In genomic region chr7:81604075-81604807, GRCh38 we compare ENCODE assay signal across 1 cellular context.
TF ChIP-seq lines count a peak whose summit lies in the region.

No MANE protein-coding gene starts in this region.

TF ChIP-seq in H1, 55 proteins besides CTCF, POLR2A, EP300 and RAD21 (continued from another document):
- TF ChIP-seq CHD7 (IDR thresholded peaks at IDR 0.05; ENCODE audit: insufficient replicate concordance, low read length) (no peak), FOSL1 (IDR thresholded peaks at IDR 0.05; ENCODE audit: insufficient read depth, low read depth, low read length) (no peak), BACH1 (IDR thresholded peaks at IDR 0.05; ENCODE audit: low read length) (no peak), RBBP5 (IDR thresholded peaks at IDR 0.05; ENCODE audit: borderline replicate concordance, low read depth, low read length) (no peak), SP4 (IDR thresholded peaks at IDR 0.05; ENCODE audit: low read length) (no peak)
